In genomic region chr2:26461601-26462023, GRCh38 we compare ENCODE assay signal across 17 cellular contexts. TPM values are rescaled to one million over a fixed set of nuclear protein-coding genes. Genes with fewer than 3 reads are reported as not detected.
DNase-seq lines count a peak whose midpoint lies in the region; ATAC-seq and TF ChIP-seq lines count a peak whose summit lies in the region.
"Had no signal": no experiment of that assay in that cellular context is flagged by ENCODE, and none has a peak within 500 bp of the region (broad histone marks: within the 10 kb centered on the region; RNA-seq: fewer than 3 reads in every experiment).

No MANE protein-coding gene starts in this region.

- in situ Hi-C loops in G401 (cut with HindIII; ENCODE audit: low sequenced_read_pairs) (no loop called here), ACHN (cut with HindIII; ENCODE audit: low pct_ligation_motif_present, low pct_unique_long_range_greater_than_20kb, low sequenced_read_pairs) (no loop called here)

- peak in 2 of 3 donors; percentile 29 to 40 for DNase-seq in right cardiac atrium
- DNase-seq in left ventricle myocardium inferior, result no peak
- DNase-seq in chondrocyte (ENCODE audit: low spot score), result peak; percentile 85
- DNase-seq in osteoblast (ENCODE audit: insufficient read length, low spot score, missing footprints), result peak; percentile 31
- DNase-seq in G401 (ENCODE audit: low spot score), result no peak
- DNase-seq in ACHN, result no peak
- DNase-seq: CD4-positive, alpha-beta memory T cell; GOT3; NCI-H1105; NCI-H146; NCI-H2227 treated with DMSO at 0.1 percent for 48 hours; NCI-H510A; NCI-H748 treated with DMSO at 0.1 percent for 48 hours had no signal

- H3K9me3 ChIP-seq in right cardiac atrium (ENCODE audit: control insufficient read depth, low read length), result no peaks in the 10 kb centered on the region
- no peaks in the 10 kb centered on the region for H3K9me3 ChIP-seq in left ventricle myocardium inferior (replicated peaks)
- no peaks in the 10 kb centered on the region for H3K9me3 ChIP-seq in osteoblast (ENCODE audit: low read depth, low read length)
- no peaks in the 10 kb centered on the region for H3K9me3 ChIP-seq in gastroesophageal sphincter
- H3K9me3 ChIP-seq: BLaER1 treated with 17β-estradiol and CSF1 and Interleukin-3, amounts not matched to agents 10 nM and 100 nM had no signal

- no peak overlapping the region for H2AFZ ChIP-seq in osteoblast (ENCODE audit: low read length)

- no peaks in the 10 kb centered on the region for H3K36me3 Mint-ChIP-seq in chondrocyte (ENCODE audit: low read depth)
- H3K36me3 Mint-ChIP-seq: CD4-positive, alpha-beta memory T cell; IgD-negative memory B cell had no signal

- TF ChIP-seq EP300 in gastroesophageal sphincter (IDR thresholded peaks at IDR 0.05), result no peak

- ATAC-seq in right cardiac atrium, result no peak
- no peak for ATAC-seq in gastroesophageal sphincter

- TF ChIP-seq CTCF in left ventricle myocardium inferior (IDR thresholded peaks at IDR 0.05; ENCODE audit: borderline replicate concordance) (no peak), chondrocyte (IDR thresholded peaks at IDR 0.05) (no peak), osteoblast (IDR thresholded peaks at IDR 0.05; ENCODE audit: extremely low read depth, low read depth, low read length) (no peak), gastroesophageal sphincter (IDR thresholded peaks at IDR 0.05) (no peak)

- peaks cover 5% of the 10 kb centered on the region for H3K4me1 Mint-ChIP-seq in chondrocyte (ENCODE audit: low read depth)
- H3K4me1 Mint-ChIP-seq: IgD-negative memory B cell had no signal

- no peaks in the 10 kb centered on the region for H3K9me3 Mint-ChIP-seq in chondrocyte (ENCODE audit: low read depth)
- H3K9me3 Mint-ChIP-seq: IgD-negative memory B cell had no signal

- peaks cover 2% of the 10 kb centered on the region for H3K27me3 Mint-ChIP-seq in chondrocyte (ENCODE audit: low read depth)
- H3K27me3 Mint-ChIP-seq: IgD-negative memory B cell had no signal

- intact Hi-C loops in right cardiac atrium (cut with DNase I), result no loop called here
- intact Hi-C loops in left ventricle myocardium inferior (cut with micrococcal nuclease), result no loop called here

- H3K4me2 ChIP-seq in osteoblast (ENCODE audit: insufficient read depth, low read length), result no peak overlapping the region
- H3K4me2 ChIP-seq: BLaER1 treated with 17β-estradiol and CSF1 and Interleukin-3, amounts not matched to agents 10 nM and 100 nM had no signal

- no peak for TF ChIP-seq POLR2A in gastroesophageal sphincter (IDR thresholded peaks at IDR 0.05)

- H3K27ac ChIP-seq in right cardiac atrium (ENCODE audit: low read length) (no peak overlapping the region), left ventricle myocardium inferior (replicated peaks) (no peak overlapping the region), osteoblast (ENCODE audit: low read depth, low read length) (no peak overlapping the region), gastroesophageal sphincter (no peak overlapping the region)
- H3K27ac ChIP-seq: BLaER1 treated with 17β-estradiol and CSF1 and Interleukin-3, amounts not matched to agents 10 nM and 100 nM; RWPE1 had no signal

- no peak overlapping the region for H3K4me3 Mint-ChIP-seq in chondrocyte (ENCODE audit: unreplicated experiment)
- H3K4me3 Mint-ChIP-seq: CD4-positive, alpha-beta memory T cell; IgD-negative memory B cell had no signal

- no peaks in the 10 kb centered on the region for H3K36me3 ChIP-seq in left ventricle myocardium inferior
- no peaks in the 10 kb centered on the region for H3K36me3 ChIP-seq in osteoblast (ENCODE audit: insufficient read depth, low read length)
- H3K36me3 ChIP-seq in gastroesophageal sphincter, result no peaks in the 10 kb centered on the region
- H3K36me3 ChIP-seq: BLaER1 treated with 17β-estradiol and CSF1 and Interleukin-3, amounts not matched to agents 10 nM and 100 nM had no signal

- 89% methylated on average over 19 of the region's 19 CpGs for WGBS in right cardiac atrium
- 91 to 95% methylated on average over 7 to 10 of the region's 19 CpGs for WGBS in gastroesophageal sphincter (ENCODE audit: low coverage in 1 of 2), 2 donors

- H3K27me3 ChIP-seq in right cardiac atrium (ENCODE audit: control insufficient read depth, insufficient read depth), result no peaks in the 10 kb centered on the region
- H3K27me3 ChIP-seq in left ventricle myocardium inferior (ENCODE audit: low read depth), result no peaks in the 10 kb centered on the region
- H3K27me3 ChIP-seq in osteoblast (ENCODE audit: insufficient read depth, low read length), result no peaks in the 10 kb centered on the region
- H3K27me3 ChIP-seq in gastroesophageal sphincter, result no peaks in the 10 kb centered on the region
- H3K27me3 ChIP-seq: BLaER1 treated with 17β-estradiol and CSF1 and Interleukin-3, amounts not matched to agents 10 nM and 100 nM had no signal

- H3K79me2 ChIP-seq in osteoblast (ENCODE audit: insufficient read depth, low read length), result no peaks in the 10 kb centered on the region

- H3K4me1 ChIP-seq in right cardiac atrium (ENCODE audit: control insufficient read depth, insufficient read depth, low read length) (no peaks in the 10 kb centered on the region), left ventricle myocardium inferior (no peaks in the 10 kb centered on the region), osteoblast (ENCODE audit: insufficient read depth, low read length) (no peaks in the 10 kb centered on the region), gastroesophageal sphincter (no peaks in the 10 kb centered on the region)

- H3K27ac Mint-ChIP-seq in chondrocyte (ENCODE audit: unreplicated experiment), result no peak overlapping the region
- H3K27ac Mint-ChIP-seq: CD4-positive, alpha-beta memory T cell; IgD-negative memory B cell had no signal

- H3K4me3 ChIP-seq in right cardiac atrium (ENCODE audit: low read length) (no peak overlapping the region), left ventricle myocardium inferior (no peak overlapping the region), osteoblast (ENCODE audit: insufficient read depth, low read length) (no peak overlapping the region), gastroesophageal sphincter (no peak overlapping the region)
- H3K4me3 ChIP-seq: BLaER1 treated with 17β-estradiol and CSF1 and Interleukin-3, amounts not matched to agents 10 nM and 100 nM had no signal

- no peaks in the 10 kb centered on the region for H4K20me1 ChIP-seq in osteoblast (ENCODE audit: insufficient read depth, low read length)
- H4K20me1 ChIP-seq: BLaER1 treated with 17β-estradiol and CSF1 and Interleukin-3, amounts not matched to agents 10 nM and 100 nM had no signal

RNA-seq across cellular contexts. Expression of gene OTOF, which starts 16.3 kb away (rescaled TPM):
- total RNA-seq in right cardiac atrium (under 1 TPM in 2 of 4 donors, not detected in 2; 0.15 to 0.25 TPM), left ventricle myocardium inferior (not detected), chondrocyte (not detected in 3 replicates), osteoblast (not detected in 2 replicates), gastroesophageal sphincter (under 1 TPM in 2 of 4 donors, not detected in 2; under 0.01 to 0.35 TPM)
- 0.25 TPM for polyA plus RNA-seq in right cardiac atrium
- total RNA-seq in G401 (2014; rRNA removed; shearing (Covaris generic)), result 0.49 and 9.3 TPM in 2 replicates
- polyA plus RNA-seq: IgD-negative memory B cell had no signal

RNA-seq across cellular contexts. Expression of gene DRC1, which starts 59.9 kb away (rescaled TPM):
- not detected for total RNA-seq in right cardiac atrium
- not detected for polyA plus RNA-seq in right cardiac atrium
- total RNA-seq in left ventricle myocardium inferior, result not detected
- total RNA-seq in chondrocyte, result 0.17 TPM in 1 of 3 replicates, not detected in the others
- under 0.01 and 0.36 TPM in 2 replicates for total RNA-seq in osteoblast
- not detected in 2 replicates for total RNA-seq in G401 (2014; rRNA removed; shearing (Covaris generic))
- 1 to 10 TPM in 1 of 4 donors, under 1 TPM in 2, not detected in 1; 0.27 to 2.3 (median 0.54) TPM for total RNA-seq in gastroesophageal sphincter
- total RNA-seq: CD4-positive, alpha-beta memory T cell had no signal
- polyA plus RNA-seq: CD4-positive, alpha-beta memory T cell; IgD-negative memory B cell had no signal

Comparison
In these comparisons a context has a peak if more than half of its experiments do, and no peak if none do; other contexts are left out.
1. DNase-seq: peak in right cardiac atrium (2 of 3), chondrocyte (single experiment) and osteoblast (single experiment); none in left ventricle myocardium inferior (single experiment), G401 (single experiment) and ACHN (single experiment).